ENCODE assay signal across 6 cellular contexts in genomic region chrX:101407167-101407747, GRCh38. TPM values are rescaled to one million over a fixed set of nuclear protein-coding genes. Genes with fewer than 3 reads are reported as not detected.
DNase-seq lines count a peak whose midpoint lies in the region; ATAC-seq and TF ChIP-seq lines count a peak whose summit lies in the region.

No MANE protein-coding gene starts in this region.

- peaks cover 6% of the 10 kb centered on the region for H3K36me3 ChIP-seq in mammary epithelial cell (ENCODE audit: insufficient read depth, low read length)
- peaks cover 5 to 17% of the 10 kb centered on the region in 2 donors for H3K36me3 ChIP-seq in neuronal stem cell (replicated peaks in 1 of 2; ENCODE audit: control insufficient read depth in 2 of 2, insufficient read depth in 2 of 2, low read length in 2 of 2)

- no peak overlapping the region for H4K8ac ChIP-seq in neuronal stem cell (ENCODE audit: low read depth, low read length)

- no peak overlapping the region for H3K23ac ChIP-seq in neuronal stem cell (ENCODE audit: low read depth, low read length, poor library complexity)

- H3K4me1 ChIP-seq in mammary epithelial cell (ENCODE audit: insufficient read depth, low read length) (peaks cover 2% of the 10 kb centered on the region), neuronal stem cell (ENCODE audit: control insufficient read depth in 2 of 2, insufficient read depth in 1 of 2, low read depth in 1 of 2, low read length in 2 of 2) (no peaks in the 10 kb centered on the region)

- H2BK12ac ChIP-seq in neuronal stem cell (ENCODE audit: low read length), result no peak overlapping the region

- H3K4ac ChIP-seq in neuronal stem cell (ENCODE audit: low read length), result no peak overlapping the region

- peak overlapping the region; percentile 55 to 70 (median 65) for H3K4me3 ChIP-seq in mammary epithelial cell (replicated peaks in 1 of 3; ENCODE audit: insufficient read depth in 1 of 3, low read depth in 2 of 3, low read length in 3 of 3)
- H3K4me3 ChIP-seq in neuronal stem cell (ENCODE audit: low read length in 2 of 2), result peak overlapping the region; percentile 80 to 94

- no peak overlapping the region for H3K18ac ChIP-seq in neuronal stem cell (ENCODE audit: low read length)

- H2BK15ac ChIP-seq in neuronal stem cell (ENCODE audit: low read length), result no peak overlapping the region

- peak overlapping the region; percentile 69 for H3K4me2 ChIP-seq in mammary epithelial cell (ENCODE audit: insufficient read depth, low read depth, low read length)
- peak overlapping the region; percentile 43 for H3K4me2 ChIP-seq in neuronal stem cell (ENCODE audit: insufficient read depth, low read length, poor library complexity, severe bottlenecking)

- H3K9me3 ChIP-seq in mammary epithelial cell (replicated peaks; ENCODE audit: insufficient read depth, low read length), result no peaks in the 10 kb centered on the region
- H3K9me3 ChIP-seq in neuronal stem cell (replicated peaks in 1 of 2; ENCODE audit: control insufficient read depth in 2 of 2, insufficient read depth in 1 of 2, low read depth in 1 of 2, low read length in 2 of 2), result no peaks in the 10 kb centered on the region

- no peaks in the 10 kb centered on the region for H3K79me1 ChIP-seq in neuronal stem cell (ENCODE audit: low read depth, low read length)

- intact Hi-C loops in mammary epithelial cell (cut with micrococcal nuclease), result loop anchor here (2.0 kb wide), 1 partner anchor 16 kb away; the partner anchor contains the start of gene RPL36A

- 41% methylated on average over 11 of the region's 15 CpGs for WGBS in mammary epithelial cell (ENCODE audit: low coverage, missing lambda C conversion rate)
- no CpG with 5 or more reads among the region's 15 CpGs for WGBS in neuronal stem cell (ENCODE audit: extremely low coverage in 2 of 2, insufficient read length in 2 of 2, insufficient replicate concordance in 1 of 2), 2 donors

- dilution Hi-C loops in mammary epithelial cell (cut with HindIII; ENCODE audit: low sequenced_read_pairs), result no loop called here

- DNase-seq in NCI-H82 (lab: John Stamatoyannopoulos, UW), result peak; percentile 25
- no peak for DNase-seq in NCI-H82 treated with DMSO at 0.1 percent for 48 hours (lab: John Stamatoyannopoulos, UW; ENCODE audit: unreplicated experiment)
- DNase-seq in mammary epithelial cell, result no peak
- DNase-seq in neuronal stem cell (ENCODE audit: low spot score), result no peak

- H3K9ac ChIP-seq in mammary epithelial cell (ENCODE audit: insufficient read depth, low read length) (peak overlapping the region; percentile 92), neuronal stem cell (ENCODE audit: low read depth, low read length, poor library complexity) (peak overlapping the region; percentile 60)

- ATAC-seq in GM21576 (IDR thresholded peaks at IDR 0.05; ENCODE audit: unreplicated experiment), result no peak
- ATAC-seq in esophagus mucosa, result no peak

- no peaks in the 10 kb centered on the region for H3K27me3 ChIP-seq in mammary epithelial cell (ENCODE audit: insufficient read depth, low read length)
- H3K27me3 ChIP-seq in neuronal stem cell (ENCODE audit: control insufficient read depth in 3 of 3, insufficient read depth in 3 of 3, low read depth in 1 of 3, low read length in 3 of 3), result no peaks in the 10 kb centered on the region

- no peaks in the 10 kb centered on the region for H4K20me1 ChIP-seq in mammary epithelial cell (ENCODE audit: insufficient read depth, low read length)

- peaks cover 69% of the 10 kb centered on the region for H3K79me2 ChIP-seq in mammary epithelial cell (ENCODE audit: insufficient read depth, low read length)

- no peak overlapping the region for H3K14ac ChIP-seq in neuronal stem cell (ENCODE audit: low read length)

- no peak for TF ChIP-seq CTCF in mammary epithelial cell (conservative IDR thresholded peaks at IDR 0.05 in 1 of 2, IDR thresholded peaks at IDR 0.05 in 1 of 2; ENCODE audit: extremely low read depth in 1 of 2, insufficient read depth in 1 of 2, low read depth in 1 of 2, low read length in 2 of 2)

- BruUV-seq in mammary epithelial cell (replicated peaks; lab: Mats Ljungman, UMichigan), result TSS peak; percentile 78

- in situ Hi-C loops in mammary epithelial cell (cut with MboI; ENCODE audit: low sequenced_read_pairs in 2 of 2), result no loop called here

- no peak overlapping the region for H2BK5ac ChIP-seq in neuronal stem cell (ENCODE audit: low read length)

- H2AFZ ChIP-seq in mammary epithelial cell (ENCODE audit: low read depth, low read length) (peak overlapping the region; percentile 74), neuronal stem cell (ENCODE audit: low read length) (peak overlapping the region; percentile 87)

- no peak overlapping the region for H4K91ac ChIP-seq in neuronal stem cell (ENCODE audit: low read depth, low read length, poor library complexity)

- no peak overlapping the region for H2AK5ac ChIP-seq in neuronal stem cell (ENCODE audit: low read depth, low read length)

- H2BK120ac ChIP-seq in neuronal stem cell (ENCODE audit: low read depth, low read length), result no peak overlapping the region

- peak overlapping the region; percentile 90 for H3K27ac ChIP-seq in mammary epithelial cell (ENCODE audit: insufficient read depth, low read depth, low read length)
- peak overlapping the region; percentile 73 for H3K27ac ChIP-seq in neuronal stem cell (replicated peaks; ENCODE audit: low read length)

- CTCF ChIA-PET in mammary epithelial cell (lab: Charles Lee; ENCODE audit: low non-redundant PET), result no interaction called here

RNA-seq across cellular contexts. Expression of gene GLA, which starts 0.5 kb away (rescaled TPM):
- total RNA-seq in mammary epithelial cell (10 to 100 TPM; 21.3 to 28.8 TPM), esophagus mucosa (16.9 TPM)
- polyA plus RNA-seq in mammary epithelial cell, result 43.4 TPM
- polyA minus RNA-seq in mammary epithelial cell, result 75.7 TPM
- 36.2 TPM for polyA plus RNA-seq in neuronal stem cell (2013, experiment 1 of 2)
- 34.3 TPM for polyA plus RNA-seq in neuronal stem cell (2013, experiment 2 of 2)

RNA-seq across cellular contexts. Expression of gene HNRNPH2, which starts 0.8 kb away (rescaled TPM):
- total RNA-seq in mammary epithelial cell (10 to 100 TPM; 49.1 to 51.2 TPM), esophagus mucosa (31.5 TPM)
- polyA plus RNA-seq in mammary epithelial cell, result 29.6 TPM
- 26.9 TPM for polyA minus RNA-seq in mammary epithelial cell
- 50.6 TPM for polyA plus RNA-seq in neuronal stem cell (2013, experiment 1 of 2)
- 49.0 TPM for polyA plus RNA-seq in neuronal stem cell (2013, experiment 2 of 2)

RNA-seq across cellular contexts. Expression of gene RPL36A, which starts 16.4 kb away (rescaled TPM):
- total RNA-seq in mammary epithelial cell (100 to 1,000 TPM; 288 to 293 TPM), esophagus mucosa (361 TPM)
- polyA plus RNA-seq in mammary epithelial cell, result 2,001 TPM
- 121 TPM for polyA minus RNA-seq in mammary epithelial cell
- polyA plus RNA-seq in neuronal stem cell (2013, experiment 1 of 2), result 6,169 TPM
- 5,932 TPM for polyA plus RNA-seq in neuronal stem cell (2013, experiment 2 of 2)

RNA-seq across cellular contexts. Expression of gene BTK, which starts 21.3 kb away (rescaled TPM):
- total RNA-seq in mammary epithelial cell (under 1 TPM in 1 of 2 donors, not detected in 1; under 0.01 TPM), esophagus mucosa (1.0 TPM)
- polyA plus RNA-seq in mammary epithelial cell, result not detected
- not detected for polyA minus RNA-seq in mammary epithelial cell
- polyA plus RNA-seq in neuronal stem cell (2013, experiment 1 of 2), result 0.01 TPM
- polyA plus RNA-seq in neuronal stem cell (2013, experiment 2 of 2), result not detected

RNA-seq across cellular contexts. Expression of gene TIMM8A, which starts 58.7 kb away (rescaled TPM):
- 10 to 100 TPM in 1 of 2 donors, 1 to 10 TPM in 1; 7.8 to 19.9 TPM for total RNA-seq in mammary epithelial cell
- polyA plus RNA-seq in mammary epithelial cell, result 16.0 TPM
- 1.6 TPM for polyA minus RNA-seq in mammary epithelial cell
- 9.3 TPM for polyA plus RNA-seq in neuronal stem cell (2013, experiment 1 of 2)
- 9.1 TPM for polyA plus RNA-seq in neuronal stem cell (2013, experiment 2 of 2)
- total RNA-seq in esophagus mucosa, result 14.2 TPM
